Comparison of ENCODE assay signal across 10 cellular contexts in genomic region chr6:20706293-20707165, GRCh38.
A peak's percentile ranks its signal among the peaks of the same experiment; 100 is the strongest.
DNase-seq lines count a peak whose midpoint lies in the region; ATAC-seq and TF ChIP-seq lines count a peak whose summit lies in the region.
"Had no signal": no experiment of that assay in that cellular context is flagged by ENCODE, and none has a peak within 500 bp of the region (broad histone marks: within the 10 kb centered on the region; RNA-seq: fewer than 3 reads in every experiment).

No MANE protein-coding gene starts in this region.

- H3K36me3 ChIP-seq in BE2C, result no peaks in the 10 kb centered on the region

- no peak for TF ChIP-seq CTCF in BE2C (IDR thresholded peaks at IDR 0.05; ENCODE audit: low read depth, low read length)

- ATAC-seq in GM18868 (IDR thresholded peaks at IDR 0.05; ENCODE audit: unreplicated experiment) (peak; percentile 43), HG03442 (IDR thresholded peaks at IDR 0.05; ENCODE audit: unreplicated experiment) (no peak), HG02678 (IDR thresholded peaks at IDR 0.05; ENCODE audit: unreplicated experiment) (no peak), HG03439 (IDR thresholded peaks at IDR 0.05; ENCODE audit: unreplicated experiment) (no peak)

- H3K4me1 ChIP-seq in BE2C, result peaks cover 18% of the 10 kb centered on the region

- no peaks in the 10 kb centered on the region for H3K27me3 ChIP-seq in BE2C

- no peak overlapping the region for H3K4me3 ChIP-seq in BE2C (ENCODE audit: low read depth, low read length)

- H3K9me3 ChIP-seq in BE2C, result no peaks in the 10 kb centered on the region

- peak; percentile 97 for DNase-seq in NCI-H1105 (lab: John Stamatoyannopoulos, UW)
- DNase-seq in RPMI7951 (ENCODE audit: low read depth), result peak; percentile 28
- peak; percentile 36 for DNase-seq in myocyte (ENCODE audit: low read depth)
- DNase-seq in BE2C, result no peak
- DNase-seq: activated B cell treated with CpG ODN at 0.5 μM for 24 hours, anterior cingulate cortex had no signal
